Comparison of ENCODE assay signal across 9 cellular contexts in genomic region chr22:46012881-46013281, GRCh38. TPM values are rescaled to one million over a fixed set of nuclear protein-coding genes. Genes with fewer than 3 reads are reported as not detected.
A peak's percentile ranks its signal among the peaks of the same experiment; 100 is the strongest.
DNase-seq lines count a peak whose midpoint lies in the region; ATAC-seq and TF ChIP-seq lines count a peak whose summit lies in the region.
"Had no signal": no experiment of that assay in that cellular context is flagged by ENCODE, and none has a peak within 500 bp of the region (broad histone marks: within the 10 kb centered on the region; RNA-seq: fewer than 3 reads in every experiment).

No MANE protein-coding gene starts in this region.

- POLR2A ChIA-PET in activated CD4-positive, alpha-beta T cell treated with anti-CD3 and anti-CD28 coated beads for 36 hours (lab: Charles Lee) = interaction anchor here (1.1 kb wide), 1 partner anchor 58 kb away, joined by 4 read pairs; no protein-coding TSS in a partner anchor

- no peak for TF ChIP-seq CTCF in chondrocyte (IDR thresholded peaks at IDR 0.05)
- TF ChIP-seq CTCF in type B pancreatic cell (conservative IDR thresholded peaks at IDR 0.05) = no peak

- H3K4me1 Mint-ChIP-seq in activated CD4-positive, alpha-beta T cell treated with anti-CD3 and anti-CD28 coated beads for 36 hours = peaks cover 4% of the 10 kb centered on the region
- H3K4me1 Mint-ChIP-seq in chondrocyte (ENCODE audit: low read depth) = peaks cover 63% of the 10 kb centered on the region
- H3K4me1 Mint-ChIP-seq in type B pancreatic cell (ENCODE audit: unreplicated experiment) = peaks cover 5% of the 10 kb centered on the region

- ATAC-seq in activated CD4-positive, alpha-beta T cell treated with anti-CD3 and anti-CD28 coated beads for 36 hours = peak; percentile 1
- ATAC-seq in HG03571 (IDR thresholded peaks at IDR 0.05; ENCODE audit: unreplicated experiment) = no peak

- CTCF ChIA-PET in activated CD4-positive, alpha-beta T cell treated with anti-CD3 and anti-CD28 coated beads for 36 hours (lab: Charles Lee) = interaction anchor here (0.7 to 6.2 kb wide), 10 partner anchors 10 to 320 kb away, joined by 3 to 61 read pairs (median 4); no protein-coding TSS in a partner anchor

- no peak overlapping the region for H3K27ac Mint-ChIP-seq in activated CD4-positive, alpha-beta T cell treated with anti-CD3 and anti-CD28 coated beads for 36 hours
- H3K27ac Mint-ChIP-seq in chondrocyte (ENCODE audit: unreplicated experiment) (peak overlapping the region; percentile 97), type B pancreatic cell (peak overlapping the region; percentile 90)

- intact Hi-C loops in activated CD4-positive, alpha-beta T cell treated with anti-CD3 and anti-CD28 coated beads for 36 hours (cut with DNase I, micrococcal nuclease) = loop anchor here (1.0 to 5.0 kb wide), 7 partner anchors 22 to 283 kb away; partner anchors contain the start of gene GTSE1 (in 1 of the 2)

- no peak overlapping the region for H3K4me3 Mint-ChIP-seq in activated CD4-positive, alpha-beta T cell treated with anti-CD3 and anti-CD28 coated beads for 36 hours
- peak overlapping the region; percentile 74 for H3K4me3 Mint-ChIP-seq in chondrocyte (ENCODE audit: unreplicated experiment)
- H3K4me3 Mint-ChIP-seq in type B pancreatic cell = peak overlapping the region; percentile 89

- H3K9me3 Mint-ChIP-seq in activated CD4-positive, alpha-beta T cell treated with anti-CD3 and anti-CD28 coated beads for 36 hours (ENCODE audit: low read depth) = peaks cover 2% of the 10 kb centered on the region
- H3K9me3 Mint-ChIP-seq in chondrocyte (ENCODE audit: low read depth) (peaks cover 11% of the 10 kb centered on the region), type B pancreatic cell (no peaks in the 10 kb centered on the region)

- no peaks in the 10 kb centered on the region for H3K36me3 Mint-ChIP-seq in activated CD4-positive, alpha-beta T cell treated with anti-CD3 and anti-CD28 coated beads for 36 hours (ENCODE audit: low read depth)
- H3K36me3 Mint-ChIP-seq in chondrocyte (ENCODE audit: low read depth) = peaks cover 2% of the 10 kb centered on the region
- H3K36me3 Mint-ChIP-seq in type B pancreatic cell = no peaks in the 10 kb centered on the region

- no peaks in the 10 kb centered on the region for H3K27me3 Mint-ChIP-seq in activated CD4-positive, alpha-beta T cell treated with anti-CD3 and anti-CD28 coated beads for 36 hours
- H3K27me3 Mint-ChIP-seq in chondrocyte (ENCODE audit: low read depth) (no peaks in the 10 kb centered on the region), type B pancreatic cell (no peaks in the 10 kb centered on the region)

- DNase-seq in activated CD4-positive, alpha-beta T cell treated with anti-CD3 and anti-CD28 coated beads for 36 hours = no peak
- no peak for DNase-seq in activated CD4-positive, alpha-beta T cell treated with anti-CD3 and anti-CD28 coated beads, Interleukin-2, amount 50 U/mL, for 1 hour
- DNase-seq in chondrocyte (ENCODE audit: low spot score) (peak; percentile 88), mesenteric fat pad (ENCODE audit: low spot score) (peak; percentile 90), type B pancreatic cell (ENCODE audit: extremely low spot score, unreplicated experiment) (no peak), NCI-H187 treated with DMSO at 0.1 percent for 48 hours (lab: John Stamatoyannopoulos, UW) (no peak), CD1c-positive myeloid dendritic cell (ENCODE audit: extremely low spot score) (no peak)

RNA-seq across cellular contexts. Expression of gene WNT7B, which starts 35.9 kb away (rescaled TPM):
- not detected for total RNA-seq in activated CD4-positive, alpha-beta T cell treated with anti-CD3 and anti-CD28 coated beads for 36 hours
- total RNA-seq in chondrocyte (0.15 to 1.1 TPM (median 0.18 TPM) in 3 replicates), mesenteric fat pad (not detected), type B pancreatic cell (ENCODE audit: low replicate concordance) (14.8 and 16.4 TPM in 2 replicates)
- total RNA-seq: dermis blood vessel endothelial cell had no signal

Comparison
In these comparisons a context has a peak if more than half of its experiments do, and no peak if none do; other contexts are left out.
1. DNase-seq: peak in chondrocyte (single experiment) and mesenteric fat pad (single experiment); none in activated CD4-positive, alpha-beta T cell treated with anti-CD3 and anti-CD28 coated beads for 36 hours (single experiment), activated CD4-positive, alpha-beta T cell treated with anti-CD3 and anti-CD28 coated beads, Interleukin-2, amount 50 U/mL, for 1 hour (single experiment), type B pancreatic cell (single experiment), NCI-H187 treated with DMSO at 0.1 percent for 48 hours (single experiment) and CD1c-positive myeloid dendritic cell (single experiment).